ENCODE assay signal across 8 cellular contexts in genomic region chr11:96012086-96012824, GRCh38.
A peak's percentile ranks its signal among the peaks of the same experiment; 100 is the strongest.
DNase-seq lines count a peak whose midpoint lies in the region; ATAC-seq, FAIRE-seq and TF ChIP-seq lines count a peak whose summit lies in the region.

No MANE protein-coding gene starts in this region.

- no peaks in the 10 kb centered on the region for H3K36me3 Mint-ChIP-seq in activated T-helper 1 cell treated with anti-CD3 and anti-CD28 coated beads, Interleukin-12 subunit alpha, Interleukin-12 subunit beta, Interleukin-2, Interleukin-4 antibody, amounts not matched to agents 30 ng/mL and 10 ng/mL and 1 ng/mL, durations not matched to agents 14 hours and 24 hours and 36 hours (ENCODE audit: low read depth)

- TF ChIP-seq POLR2A in H54 (IDR thresholded peaks at IDR 0.05; ENCODE audit: low read depth, low read length), result no peak

- H3K9me3 Mint-ChIP-seq in activated T-helper 1 cell treated with anti-CD3 and anti-CD28 coated beads, Interleukin-12 subunit alpha, Interleukin-12 subunit beta, Interleukin-2, Interleukin-4 antibody, amounts not matched to agents 30 ng/mL and 10 ng/mL and 1 ng/mL, durations not matched to agents 14 hours and 24 hours and 36 hours, result no peaks in the 10 kb centered on the region

- H3K4me1 Mint-ChIP-seq in activated T-helper 1 cell treated with anti-CD3 and anti-CD28 coated beads, Interleukin-12 subunit alpha, Interleukin-12 subunit beta, Interleukin-2, Interleukin-4 antibody, amounts not matched to agents 30 ng/mL and 10 ng/mL and 1 ng/mL, durations not matched to agents 14 hours and 24 hours and 36 hours (ENCODE audit: low read depth), result peaks cover 49% of the 10 kb centered on the region

- H3K27ac Mint-ChIP-seq in activated T-helper 1 cell treated with anti-CD3 and anti-CD28 coated beads, Interleukin-12 subunit alpha, Interleukin-12 subunit beta, Interleukin-2, Interleukin-4 antibody, amounts not matched to agents 30 ng/mL and 10 ng/mL and 1 ng/mL, durations not matched to agents 14 hours and 24 hours and 36 hours, result peak overlapping the region; percentile 75

- DNase-seq in AG08396 (ENCODE audit: low spot score) (peak; percentile 42), NCI-H82 (lab: John Stamatoyannopoulos, UW) (peak; percentile 96), fibroblast of the conjunctiva (ENCODE audit: low read depth) (peak; percentile 63), non-pigmented ciliary epithelial cell (ENCODE audit: low read depth) (peak; percentile 55), H54 (ENCODE audit: insufficient read length, low spot score) (no peak)
- DNase-seq in activated T-helper 1 cell treated with anti-CD3 and anti-CD28 coated beads, Interleukin-12 subunit alpha, Interleukin-12 subunit beta, Interleukin-2, Interleukin-4 antibody, amounts not matched to agents 30 ng/mL and 10 ng/mL and 1 ng/mL, durations not matched to agents 14 hours and 24 hours and 36 hours (ENCODE audit: low spot score), result peak; percentile 20

- no peaks in the 10 kb centered on the region for H3K27me3 Mint-ChIP-seq in activated T-helper 1 cell treated with anti-CD3 and anti-CD28 coated beads, Interleukin-12 subunit alpha, Interleukin-12 subunit beta, Interleukin-2, Interleukin-4 antibody, amounts not matched to agents 30 ng/mL and 10 ng/mL and 1 ng/mL, durations not matched to agents 14 hours and 24 hours and 36 hours (ENCODE audit: insufficient read depth)

- ATAC-seq in GM18519 (IDR thresholded peaks at IDR 0.05; ENCODE audit: low FRiP score, unreplicated experiment) (peak; percentile 84), HG03039 (IDR thresholded peaks at IDR 0.05; ENCODE audit: unreplicated experiment) (peak; percentile 79)

- no peak for FAIRE-seq in H54 (lab: Jason Lieb, UNC)

- intact Hi-C loops in activated T-helper 1 cell treated with anti-CD3 and anti-CD28 coated beads, Interleukin-12 subunit alpha, Interleukin-12 subunit beta, Interleukin-2, Interleukin-4 antibody, amounts not matched to agents 30 ng/mL and 10 ng/mL and 1 ng/mL, durations not matched to agents 14 hours and 24 hours and 36 hours (cut with micrococcal nuclease), result loop anchor here (1.0 to 5.0 kb wide), 11 partner anchors 43 to 415 kb away; partner anchors contain the start of genes CEP57, JRKL, MAML2 and MTMR2

- no peak overlapping the region for H3K4me3 Mint-ChIP-seq in activated T-helper 1 cell treated with anti-CD3 and anti-CD28 coated beads, Interleukin-12 subunit alpha, Interleukin-12 subunit beta, Interleukin-2, Interleukin-4 antibody, amounts not matched to agents 30 ng/mL and 10 ng/mL and 1 ng/mL, durations not matched to agents 14 hours and 24 hours and 36 hours
